23 cellular contexts compared by ENCODE assay signal in the genomic region with DNA sequence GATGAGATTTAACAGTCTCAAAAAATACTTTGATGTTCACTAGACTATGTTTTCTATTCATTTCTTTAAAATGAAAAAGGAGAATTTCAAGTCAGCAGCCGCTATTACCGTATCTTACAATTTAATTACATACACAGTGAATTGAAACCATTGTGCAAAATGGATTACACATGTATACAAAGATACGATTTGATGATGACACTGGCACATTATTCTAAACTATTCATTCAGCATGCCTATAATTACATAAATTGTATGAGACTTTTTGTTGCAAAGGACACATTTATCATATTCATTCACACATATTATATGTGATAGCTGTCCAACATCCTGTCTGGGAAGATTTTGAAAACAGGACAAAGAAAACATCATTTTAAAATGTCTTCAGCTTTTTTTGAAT.
"Had no signal": no experiment of that assay in that cellular context is flagged by ENCODE, and none has a peak within 500 bp of the region (broad histone marks: within the 10 kb centered on the region; RNA-seq: fewer than 3 reads in every experiment).

No MANE protein-coding gene starts in this region.

- DNase-seq: activated CD4-positive, alpha-beta memory T cell treated with anti-CD3 and anti-CD28 coated beads, Interleukin-2, amount 10 ng/mL, durations not matched to agents 7 days and 5 days; activated CD4-positive, alpha-beta T cell treated with anti-CD3 and anti-CD28 coated beads for 36 hours; activated CD4-positive, alpha-beta T cell treated with anti-CD3 and anti-CD28 coated beads, Interleukin-2, amount 50 U/mL, for 1 hour; activated gamma-delta T cell treated with Interleukin-2 at 50 U/mL for 16 hours; activated naive CD4-positive, alpha-beta T cell treated with anti-CD3 and anti-CD28 coated beads, Interleukin-2, amount 10 ng/mL, durations not matched to agents 7 days and 5 days; activated naive CD8-positive, alpha-beta T cell treated with anti-CD3 and anti-CD28 coated beads for 36 hours; activated T-cell treated with anti-CD3 and anti-CD28 coated beads for 4 hours; activated T-cell treated with anti-CD3 and anti-CD28 coated beads, Interleukin-2, amount 50 U/mL, for 72 hours; NCI-H1048; NCI-H146; NCI-H187 treated with DMSO at 0.1 percent for 48 hours; NCI-H2081 treated with DMSO at 0.1 percent for 48 hours; NCI-H446; NCI-H524; NCI-H82; SIG-M5; T-cell; T-helper 2 cell; T1000 had no signal

- H3K4me3 Mint-ChIP-seq: activated CD4-positive, alpha-beta memory T cell treated with anti-CD3 and anti-CD28 coated beads, Interleukin-2, amount 10 ng/mL, durations not matched to agents 7 days and 5 days; activated CD4-positive, alpha-beta T cell treated with anti-CD3 and anti-CD28 coated beads for 36 hours; activated naive CD4-positive, alpha-beta T cell treated with anti-CD3 and anti-CD28 coated beads, Interleukin-2, amount 10 ng/mL, durations not matched to agents 7 days and 5 days; activated naive CD8-positive, alpha-beta T cell treated with anti-CD3 and anti-CD28 coated beads for 36 hours; activated T-cell treated with anti-CD3 and anti-CD28 coated beads, Interleukin-2, amount 50 U/mL, for 72 hours; T-cell had no signal

- H3K4me1 Mint-ChIP-seq: activated CD4-positive, alpha-beta memory T cell treated with anti-CD3 and anti-CD28 coated beads, Interleukin-2, amount 10 ng/mL, durations not matched to agents 7 days and 5 days; activated CD4-positive, alpha-beta T cell treated with anti-CD3 and anti-CD28 coated beads for 36 hours; activated naive CD4-positive, alpha-beta T cell treated with anti-CD3 and anti-CD28 coated beads, Interleukin-2, amount 10 ng/mL, durations not matched to agents 7 days and 5 days; activated naive CD8-positive, alpha-beta T cell treated with anti-CD3 and anti-CD28 coated beads for 36 hours; T-cell had no signal

- ATAC-seq: activated CD4-positive, alpha-beta T cell treated with anti-CD3 and anti-CD28 coated beads for 36 hours; activated T-cell treated with anti-CD3 and anti-CD28 coated beads, Interleukin-2, amount 50 U/mL, for 72 hours; T-cell had no signal

- H3K27ac ChIP-seq: SK-N-MC, VCaP had no signal

- H3K4me3 ChIP-seq: SK-N-MC had no signal

- H3K36me3 Mint-ChIP-seq: activated naive CD4-positive, alpha-beta T cell treated with anti-CD3 and anti-CD28 coated beads, Interleukin-2, amount 10 ng/mL, durations not matched to agents 7 days and 5 days had no signal

- FAIRE-seq: TTC549 had no signal

- H3K27ac Mint-ChIP-seq: activated CD4-positive, alpha-beta memory T cell treated with anti-CD3 and anti-CD28 coated beads, Interleukin-2, amount 10 ng/mL, durations not matched to agents 7 days and 5 days; activated CD4-positive, alpha-beta T cell treated with anti-CD3 and anti-CD28 coated beads for 36 hours; activated naive CD4-positive, alpha-beta T cell treated with anti-CD3 and anti-CD28 coated beads, Interleukin-2, amount 10 ng/mL, durations not matched to agents 7 days and 5 days; activated naive CD8-positive, alpha-beta T cell treated with anti-CD3 and anti-CD28 coated beads for 36 hours; activated T-cell treated with anti-CD3 and anti-CD28 coated beads, Interleukin-2, amount 50 U/mL, for 72 hours; activated T-helper 2 cell treated with anti-CD3 and anti-CD28 coated beads, Interferon-gamma antibody, Interleukin-2, Interleukin-4, amounts not matched to agents 10 μg/mL and 5 μg/mL and 100 μg/mL, durations not matched to agents 14 hours and 24 hours and 36 hours; T-cell had no signal

- H3K27me3 Mint-ChIP-seq: activated CD4-positive, alpha-beta memory T cell treated with anti-CD3 and anti-CD28 coated beads, Interleukin-2, amount 10 ng/mL, durations not matched to agents 7 days and 5 days; activated CD4-positive, alpha-beta T cell treated with anti-CD3 and anti-CD28 coated beads for 36 hours; activated naive CD4-positive, alpha-beta T cell treated with anti-CD3 and anti-CD28 coated beads, Interleukin-2, amount 10 ng/mL, durations not matched to agents 7 days and 5 days; activated naive CD8-positive, alpha-beta T cell treated with anti-CD3 and anti-CD28 coated beads for 36 hours; T-cell had no signal
